ENCODE assay signal across 1 cellular context in genomic region chr7:43460733-43461348, GRCh38.
TF ChIP-seq lines count a peak whose summit lies in the region.

No MANE protein-coding gene starts in this region.

TF ChIP-seq in HepG2, 621 proteins besides CTCF, POLR2A, EP300 and RAD21 (continued from another document):
- no peak for TF ChIP-seq GATAD1 (CRISPR knock-in tag; IDR thresholded peaks at IDR 0.05)
- TF ChIP-seq WIZ (CRISPR knock-in tag; IDR thresholded peaks at IDR 0.05): no peak
- TF ChIP-seq MEF2D (CRISPR knock-in tag; IDR thresholded peaks at IDR 0.05): no peak; the same call in 1 of the 2 replicates
- no peak for TF ChIP-seq ARNT (IDR thresholded peaks at IDR 0.05)
- no peak for TF ChIP-seq ZNF883 (CRISPR knock-in tag; IDR thresholded peaks at IDR 0.05; ENCODE audit: not compliant biosample characterization)
- no peak for TF ChIP-seq ZKSCAN5 (CRISPR knock-in tag; IDR thresholded peaks at IDR 0.05)
- 0 out of 2 replicates have a peak, but pooled peaks have one; percentile 44 for TF ChIP-seq HHEX (CRISPR knock-in tag; IDR thresholded peaks at IDR 0.05)
- peak; percentile 36; the same call in 1 of the 2 replicates for TF ChIP-seq FOSL2 (CRISPR knock-in tag; IDR thresholded peaks at IDR 0.05)
- TF ChIP-seq, protein P1, sequence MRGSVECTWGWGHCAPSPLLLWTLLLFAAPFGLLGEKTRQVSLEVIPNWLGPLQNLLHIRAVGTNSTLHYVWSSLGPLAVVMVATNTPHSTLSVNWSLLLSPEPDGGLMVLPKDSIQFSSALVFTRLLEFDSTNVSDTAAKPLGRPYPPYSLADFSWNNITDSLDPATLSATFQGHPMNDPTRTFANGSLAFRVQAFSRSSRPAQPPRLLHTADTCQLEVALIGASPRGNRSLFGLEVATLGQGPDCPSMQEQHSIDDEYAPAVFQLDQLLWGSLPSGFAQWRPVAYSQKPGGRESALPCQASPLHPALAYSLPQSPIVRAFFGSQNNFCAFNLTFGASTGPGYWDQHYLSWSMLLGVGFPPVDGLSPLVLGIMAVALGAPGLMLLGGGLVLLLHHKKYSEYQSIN (CRISPR knock-in tag; IDR thresholded peaks at IDR 0.05; ENCODE audit: borderline replicate concordance): no peak
- TF ChIP-seq SP4 (CRISPR knock-in tag; IDR thresholded peaks at IDR 0.05): no peak
- TF ChIP-seq ZNF772 (CRISPR knock-in tag; IDR thresholded peaks at IDR 0.05): no peak
- TF ChIP-seq RELA (CRISPR knock-in tag; IDR thresholded peaks at IDR 0.05): no peak
- no peak for TF ChIP-seq ZNF160 (CRISPR knock-in tag; IDR thresholded peaks at IDR 0.05)
- TF ChIP-seq ZNF644 (CRISPR knock-in tag; IDR thresholded peaks at IDR 0.05; ENCODE audit: low read depth): no peak
- no peak for TF ChIP-seq ZNF180 (CRISPR knock-in tag; IDR thresholded peaks at IDR 0.05; ENCODE audit: borderline replicate concordance, low read depth)
- no peak for TF ChIP-seq ZNF777 (CRISPR knock-in tag; IDR thresholded peaks at IDR 0.05)
- TF ChIP-seq IKZF5 (CRISPR knock-in tag; IDR thresholded peaks at IDR 0.05): peak; percentile 45; the same call in 1 of the 2 replicates
- TF ChIP-seq PPARG (CRISPR knock-in tag; conservative IDR thresholded peaks at IDR 0.05): no peak
- no peak for TF ChIP-seq ZXDC (CRISPR knock-in tag; IDR thresholded peaks at IDR 0.05)
- no peak for TF ChIP-seq GPN1 (CRISPR knock-in tag; IDR thresholded peaks at IDR 0.05; ENCODE audit: borderline replicate concordance)
- TF ChIP-seq KMT2A (CRISPR knock-in tag; IDR thresholded peaks at IDR 0.05): no peak
- 0 out of 2 replicates have a peak, but pooled peaks have one; percentile 40 for TF ChIP-seq HNF1A (IDR thresholded peaks at IDR 0.05; ENCODE audit: low read depth)
- no peak for TF ChIP-seq HNF1A (CRISPR knock-in tag; IDR thresholded peaks at IDR 0.05; ENCODE audit: borderline replicate concordance)
- no peak for TF ChIP-seq ZNF605 (CRISPR knock-in tag; IDR thresholded peaks at IDR 0.05)
- TF ChIP-seq TSC22D2 (CRISPR knock-in tag; IDR thresholded peaks at IDR 0.05; ENCODE audit: borderline replicate concordance): no peak
- no peak for TF ChIP-seq SOX13 (IDR thresholded peaks at IDR 0.05)
- TF ChIP-seq SOX13 (CRISPR knock-in tag; conservative IDR thresholded peaks at IDR 0.05 in 1 of 2, IDR thresholded peaks at IDR 0.05 in 1 of 2): peak in 1 of 2 experiments; percentile 57; a peak in 2 of 4 replicates
- no peak for TF ChIP-seq RFX3 (CRISPR knock-in tag; IDR thresholded peaks at IDR 0.05)
- no peak for TF ChIP-seq KDM1A (CRISPR knock-in tag; IDR thresholded peaks at IDR 0.05)
- no peak for TF ChIP-seq STAT5B (CRISPR knock-in tag; IDR thresholded peaks at IDR 0.05)
